In the genomic region with DNA sequence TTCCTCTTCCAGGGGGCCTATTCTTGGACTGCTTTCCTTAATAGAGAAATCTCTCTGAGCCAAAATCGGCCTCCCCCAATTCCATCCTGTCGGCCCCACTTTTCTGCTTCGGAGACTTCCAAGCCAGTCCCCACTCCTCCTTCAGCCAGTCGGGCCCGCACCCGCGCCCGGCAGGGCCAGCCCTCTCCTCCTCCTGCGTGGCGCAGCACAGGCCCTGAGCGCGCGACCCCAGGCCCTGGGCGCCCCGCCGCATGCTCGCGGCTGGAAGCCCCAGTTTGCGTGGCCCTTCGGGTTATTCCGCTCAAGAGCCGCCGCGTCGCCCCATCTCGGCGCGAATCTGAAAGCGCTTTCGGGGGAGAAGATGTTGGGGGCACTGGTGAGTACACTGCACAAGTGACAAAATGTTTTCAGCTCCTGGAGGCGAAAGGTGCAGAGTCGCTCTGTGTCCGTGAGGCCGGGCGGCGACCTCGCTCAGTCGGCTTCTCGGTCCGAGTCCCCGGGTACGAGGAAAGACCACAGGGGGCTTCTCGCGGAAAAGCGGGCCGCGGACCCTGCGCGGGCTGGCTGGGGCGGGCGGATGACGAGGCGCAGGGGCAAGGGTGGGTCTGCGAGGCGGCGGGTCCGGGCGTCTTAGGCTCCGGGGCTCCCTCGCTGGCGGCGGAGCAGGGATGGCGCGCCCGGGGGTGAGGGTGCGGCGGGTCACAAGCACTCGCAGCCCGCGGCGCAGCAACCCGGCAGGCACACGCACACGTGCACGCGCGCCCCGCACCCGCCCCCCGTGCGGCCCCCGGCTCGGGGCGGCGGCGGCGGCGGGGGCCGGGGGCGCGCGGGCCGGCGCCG, we compare ENCODE assay signal across 8 cellular contexts. TPM values are rescaled to one million over a fixed set of nuclear protein-coding genes. Genes with fewer than 3 reads are reported as not detected.
DNase-seq lines count a peak whose midpoint lies in the region; ATAC-seq and TF ChIP-seq lines count a peak whose summit lies in the region.

A gene with protein sequence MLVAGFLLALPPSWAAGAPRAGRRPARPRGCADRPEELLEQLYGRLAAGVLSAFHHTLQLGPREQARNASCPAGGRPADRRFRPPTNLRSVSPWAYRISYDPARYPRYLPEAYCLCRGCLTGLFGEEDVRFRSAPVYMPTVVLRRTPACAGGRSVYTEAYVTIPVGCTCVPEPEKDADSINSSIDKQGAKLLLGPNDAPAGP (plus strand): TSS at position 755 of the 840 bp plus-strand sequence. CDS start 303 bp downstream, outside the sequence.

- H3K9me3 ChIP-seq in HUES6 (ENCODE audit: control insufficient read depth, insufficient read depth, low read depth, low read length) (no peaks in the 10 kb centered on the region), mucosa of stomach (ENCODE audit: control insufficient read depth, low read length) (no peaks in the 10 kb centered on the region), thoracic aorta (no peaks in the 10 kb centered on the region)

- peaks cover 3% of the 10 kb centered on the region for H3K36me3 Mint-ChIP-seq in endothelial cell (ENCODE audit: low read depth, unreplicated experiment)

- H3K27me3 ChIP-seq in HUES6 (ENCODE audit: control insufficient read depth, insufficient read depth, low read length) (peaks cover 61% of the 10 kb centered on the region), mucosa of stomach (ENCODE audit: control insufficient read depth, insufficient read depth, low read length) (peaks cover 17% of the 10 kb centered on the region), thoracic aorta (replicated peaks; ENCODE audit: insufficient read depth) (no peaks in the 10 kb centered on the region)

- H3K36me3 ChIP-seq in HUES6 (ENCODE audit: control insufficient read depth, insufficient read depth, low read length) (no peaks in the 10 kb centered on the region), mucosa of stomach (ENCODE audit: control insufficient read depth, insufficient read depth, low read length) (no peaks in the 10 kb centered on the region), thoracic aorta (no peaks in the 10 kb centered on the region)

- ATAC-seq in GM21360 (IDR thresholded peaks at IDR 0.05; ENCODE audit: unreplicated experiment), result peak; percentile 23
- no peak for ATAC-seq in thoracic aorta (ENCODE audit: insufficient number of reproducible peaks, low FRiP score, low read depth)

- peak; percentile 27 for DNase-seq in Daoy (ENCODE audit: low read depth)
- peak; percentile 33 for DNase-seq in activated CD4-positive, alpha-beta T cell treated with anti-CD3 and anti-CD28 coated beads, Interleukin-2, amount 50 U/mL, for 1 hour
- peak; percentile 36 for DNase-seq in endothelial cell (ENCODE audit: low spot score)
- no peak for DNase-seq in thoracic aorta (ENCODE audit: low spot score)
- no peak for DNase-seq in DMS79 treated with DMSO at 0.1 percent for 48 hours (lab: John Stamatoyannopoulos, UW)

- H3K4me1 ChIP-seq in HUES6 (ENCODE audit: control insufficient read depth, insufficient read depth, low read length), result peaks cover 11% of the 10 kb centered on the region
- peaks cover 8% of the 10 kb centered on the region for H3K4me1 ChIP-seq in mucosa of stomach (ENCODE audit: control insufficient read depth, insufficient read depth, low read length)
- peaks cover 0 to 16% of the 10 kb centered on the region in 2 donors for H3K4me1 ChIP-seq in thoracic aorta (ENCODE audit: control insufficient read depth in 1 of 2, low read depth in 2 of 2)

- H3K4me3 ChIP-seq in HUES6 (ENCODE audit: low read depth, low read length) (peak within 1 kb of the TSS; percentile 79), mucosa of stomach (ENCODE audit: low read length) (peak within 1 kb of the TSS; percentile 36), thoracic aorta (peak within 1 kb of the TSS; percentile 75)

- H3K27me3 Mint-ChIP-seq in endothelial cell (ENCODE audit: unreplicated experiment), result peaks cover 20% of the 10 kb centered on the region

- H3K4me1 Mint-ChIP-seq in endothelial cell (ENCODE audit: unreplicated experiment), result peaks cover 2% of the 10 kb centered on the region

- H3K9me3 Mint-ChIP-seq in endothelial cell (ENCODE audit: unreplicated experiment), result no peaks in the 10 kb centered on the region

- no peak for TF ChIP-seq CTCF in endothelial cell (IDR thresholded peaks at IDR 0.05; ENCODE audit: unreplicated experiment)
- no peak for TF ChIP-seq CTCF in thoracic aorta (IDR thresholded peaks at IDR 0.05)

- H3K27ac ChIP-seq in HUES6 (ENCODE audit: low read depth, low read length) (no peak within 1 kb of the TSS), thoracic aorta (peak within 1 kb of the TSS; percentile 11 to 51)

- peak within 1 kb of the TSS; percentile 63 for H3K27ac Mint-ChIP-seq in endothelial cell (ENCODE audit: unreplicated experiment)

- peak within 1 kb of the TSS; percentile 89 for H3K4me3 Mint-ChIP-seq in endothelial cell (ENCODE audit: unreplicated experiment)

- H3K9ac ChIP-seq in HUES6 (ENCODE audit: low read length) (peak within 1 kb of the TSS; percentile 79), mucosa of stomach (ENCODE audit: low read length) (peak within 1 kb of the TSS; percentile 19)

RNA-seq across cellular contexts. Expression of the gene that starts here (rescaled TPM):
- total RNA-seq in Daoy (2014; rRNA removed; shearing (Covaris generic)), result 0.46 and 2.7 TPM in 2 replicates
- total RNA-seq in endothelial cell (ENCODE audit: unreplicated experiment), result 2.1 TPM
- total RNA-seq in thoracic aorta, result 10 to 100 TPM in 1 of 2 donors, 1 to 10 TPM in 1; 6.6 to 10.3 TPM

Comparison
In these comparisons a context has a peak if more than half of its experiments do, and no peak if none do; other contexts are left out.
1. DNase-seq: peak in Daoy (single experiment), activated CD4-positive, alpha-beta T cell treated with anti-CD3 and anti-CD28 coated beads, Interleukin-2, amount 50 U/mL, for 1 hour (single experiment) and endothelial cell (single experiment); none in thoracic aorta (single experiment) and DMS79 treated with DMSO at 0.1 percent for 48 hours (single experiment).
2. Peak in every context shown above with its lines, with median percentiles within 50 percentile points of each other: H3K4me3 ChIP-seq.